ENCODE assay signal across 16 cellular contexts in genomic region chr6:110786271-110786670, GRCh38. TPM values are rescaled to one million over a fixed set of nuclear protein-coding genes. Genes with fewer than 3 reads are reported as not detected.
DNase-seq lines count a peak whose midpoint lies in the region; ATAC-seq and TF ChIP-seq lines count a peak whose summit lies in the region.
"Had no signal": no experiment of that assay in that cellular context is flagged by ENCODE, and none has a peak within 500 bp of the region (broad histone marks: within the 10 kb centered on the region; RNA-seq: fewer than 3 reads in every experiment).

No MANE protein-coding gene starts in this region.

- in situ Hi-C loops in GM13976 (cut with MboI; ENCODE audit: low sequenced_read_pairs, unreplicated experiment): no loop called here

- TF ChIP-seq CTCF in AG10803 (conservative IDR thresholded peaks at IDR 0.05; ENCODE audit: low read length) (no peak), dorsolateral prefrontal cortex (IDR thresholded peaks at IDR 0.05 in 54 of 56, conservative IDR thresholded peaks at IDR 0.05 in 2 of 56; ENCODE audit: low read depth in 1 of 56, partially characterized antibody in 56 of 56) (no peak), fibroblast of villous mesenchyme (IDR thresholded peaks at IDR 0.05; ENCODE audit: insufficient read depth, low read depth, low read length) (no peak), GM13976 (IDR thresholded peaks at IDR 0.05; ENCODE audit: borderline replicate concordance, control extremely low read depth, extremely low read depth, insufficient read depth, missing control alignments) (no peak), ovary (IDR thresholded peaks at IDR 0.05) (no peak)

- no peak for TF ChIP-seq EP300 in ovary (IDR thresholded peaks at IDR 0.05)

- no peaks in the 10 kb centered on the region for H3K36me3 ChIP-seq in aorta (ENCODE audit: control insufficient read depth in 1 of 2, insufficient read depth in 2 of 2, low read length in 1 of 2)
- H3K36me3 ChIP-seq in ovary: no peaks in the 10 kb centered on the region

- intact Hi-C loops in dorsolateral prefrontal cortex (cut with DNase I) (no loop called here), aorta (cut with DNase I) (no loop called here), ovary (cut with DNase I) (no loop called here)

- H3K27ac ChIP-seq in dorsolateral prefrontal cortex: peak overlapping the region in 39 of 59 donors; percentile 2 to 76 (median 48)
- no peak overlapping the region for H3K27ac ChIP-seq in aorta (ENCODE audit: low read depth in 1 of 2, low read length in 2 of 2)
- H3K27ac ChIP-seq in ovary: no peak overlapping the region

- no peak for TF ChIP-seq POLR2A in ovary (IDR thresholded peaks at IDR 0.05)

- peak; percentile 16 for DNase-seq in AG10803 (ENCODE audit: low read depth)
- DNase-seq in dorsolateral prefrontal cortex: no peak
- peak; percentile 28 for DNase-seq in fibroblast of villous mesenchyme (ENCODE audit: low read depth)
- peak; percentile 58 for DNase-seq in renal cortical epithelial cell (ENCODE audit: low read depth)
- no peak for DNase-seq in aorta
- no peak for DNase-seq in GM13976 (ENCODE audit: low spot score)
- no peak for DNase-seq in ovary
- DNase-seq: 8988T; Calu3; CD8-positive, alpha-beta T cell; DMS79 treated with DMSO at 0.1 percent for 48 hours; GF-D8; HCEC 1CT had no signal

- H3K9me3 ChIP-seq in aorta (ENCODE audit: control insufficient read depth, low read length) (no peaks in the 10 kb centered on the region), ovary (no peaks in the 10 kb centered on the region)

- whole genome bisulfite sequencing in aorta, 2 donors: 95 to 98% methylated on average over 3 of the region's 3 CpGs
- 95 to 99% (median 98%) methylated on average over 3 of the region's 3 CpGs for WGBS in ovary, 3 donors

- no peaks in the 10 kb centered on the region for H3K27me3 ChIP-seq in dorsolateral prefrontal cortex
- no peaks in the 10 kb centered on the region for H3K27me3 ChIP-seq in aorta (ENCODE audit: control insufficient read depth in 1 of 2, insufficient read depth in 2 of 2, low read length in 1 of 2)
- no peaks in the 10 kb centered on the region for H3K27me3 ChIP-seq in ovary
- H3K27me3 ChIP-seq: BLaER1 treated with 17β-estradiol and CSF1 and Interleukin-3, amounts not matched to agents 10 nM and 100 nM had no signal

- H3K4me1 ChIP-seq in aorta (ENCODE audit: control insufficient read depth in 1 of 2, insufficient read depth in 2 of 2, low read length in 2 of 2) (peaks cover 0 to 7% of the 10 kb centered on the region in 2 donors), ovary (ENCODE audit: insufficient read depth) (peaks cover 1% of the 10 kb centered on the region)

- H3K4me3 ChIP-seq in AG10803 (ENCODE audit: low read length): no peak overlapping the region
- no peak overlapping the region for H3K4me3 ChIP-seq in dorsolateral prefrontal cortex
- no peak overlapping the region for H3K4me3 ChIP-seq in fibroblast of villous mesenchyme (ENCODE audit: low read depth, low read length)
- H3K4me3 ChIP-seq in aorta (ENCODE audit: low read length in 2 of 2): no peak overlapping the region
- no peak overlapping the region for H3K4me3 ChIP-seq in ovary
- H3K4me3 ChIP-seq: BLaER1 treated with 17β-estradiol and CSF1 and Interleukin-3, amounts not matched to agents 10 nM and 100 nM; GM23338 had no signal

- ATAC-seq in aorta (ENCODE audit: low FRiP score): no peak
- no peak for ATAC-seq in GM21447 (IDR thresholded peaks at IDR 0.05; ENCODE audit: unreplicated experiment)
- ATAC-seq: CD8-positive, alpha-beta T cell; GM23338 had no signal

RNA-seq across cellular contexts. Expression of gene CDK19, which starts 29.0 kb away (rescaled TPM):
- total RNA-seq in dorsolateral prefrontal cortex: 100 to 1,000 TPM in 6 of 120 experiments, 10 to 100 TPM in 114; 35.3 to 155 (median 56.4) TPM
- 9.9 and 10.3 TPM in 2 replicates for total RNA-seq in fibroblast of villous mesenchyme
- total RNA-seq in renal cortical epithelial cell: 8.2 and 20.0 TPM in 2 replicates
- 10 to 100 TPM; 19.5 to 22.4 TPM for total RNA-seq in aorta
- polyA plus RNA-seq in aorta: 1 to 10 TPM; 5.4 to 6.2 TPM
- total RNA-seq in ovary: 10 to 100 TPM in 6 of 7 donors, 1 to 10 TPM in 1; 9.8 to 20.8 (median 18.1) TPM
- 10 to 100 TPM; 12.6 to 15.7 TPM for polyA plus RNA-seq in ovary

Comparison
In these comparisons a context has a peak if more than half of its experiments do, and no peak if none do; other contexts are left out.
1. DNase-seq: peak in AG10803 (single experiment), fibroblast of villous mesenchyme (single experiment) and renal cortical epithelial cell (single experiment); none in dorsolateral prefrontal cortex (0 of 10), aorta (0 of 2), GM13976 (single experiment) and ovary (0 of 5).
2. H3K27ac ChIP-seq: peak in dorsolateral prefrontal cortex (39 of 59); none in aorta (0 of 2) and ovary (0 of 2).